ENCODE assay signal across 17 cellular contexts in the genomic region with DNA sequence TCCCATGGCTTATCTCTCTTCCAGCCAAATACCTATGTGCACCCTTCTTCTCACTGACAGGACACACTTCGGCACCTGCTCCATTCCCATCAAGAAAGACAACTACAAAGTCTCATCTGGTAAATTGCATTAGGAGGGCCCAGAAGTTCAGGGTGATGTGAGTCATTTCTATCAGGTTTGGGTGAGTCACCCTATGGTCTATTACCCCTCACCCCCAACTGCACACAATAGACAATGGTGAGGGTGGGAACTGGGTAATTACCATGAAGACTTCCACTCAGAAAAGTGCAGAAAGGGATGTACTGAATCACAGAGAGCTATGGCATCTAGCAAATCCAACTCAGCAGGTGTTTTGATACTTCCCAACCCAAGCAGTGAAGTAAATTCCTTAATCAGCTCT. TPM values are rescaled to one million over a fixed set of nuclear protein-coding genes. Genes with fewer than 3 reads are reported as not detected.
DNase-seq lines count a peak whose midpoint lies in the region; ATAC-seq and TF ChIP-seq lines count a peak whose summit lies in the region.
"Had no signal": no experiment of that assay in that cellular context is flagged by ENCODE, and none has a peak within 500 bp of the region (broad histone marks: within the 10 kb centered on the region; RNA-seq: fewer than 3 reads in every experiment).

No MANE protein-coding gene starts in this region.

- no peaks in the 10 kb centered on the region for H3K36me3 Mint-ChIP-seq in activated naive CD8-positive, alpha-beta T cell treated with anti-CD3 and anti-CD28 coated beads, Interleukin-2, amount 50 U/mL, for 24 hours (ENCODE audit: low read depth)
- H3K36me3 Mint-ChIP-seq: T-cell had no signal

- peak; percentile 79 for ATAC-seq in GM18907 (IDR thresholded peaks at IDR 0.05; ENCODE audit: unreplicated experiment)
- ATAC-seq in HG03097 (IDR thresholded peaks at IDR 0.05; ENCODE audit: low FRiP score, unreplicated experiment) = peak; percentile 69
- ATAC-seq in activated naive CD8-positive, alpha-beta T cell treated with anti-CD3 and anti-CD28 coated beads, Interleukin-2, amount 50 U/mL, for 24 hours = peak; percentile 85
- no peak for ATAC-seq in GM21515 (IDR thresholded peaks at IDR 0.05; ENCODE audit: unreplicated experiment)
- ATAC-seq: left colon, T-cell had no signal

- H3K9me3 Mint-ChIP-seq in activated naive CD8-positive, alpha-beta T cell treated with anti-CD3 and anti-CD28 coated beads, Interleukin-2, amount 50 U/mL, for 24 hours = no peaks in the 10 kb centered on the region
- H3K9me3 Mint-ChIP-seq: T-cell had no signal

- H3K4me3 Mint-ChIP-seq in activated naive CD8-positive, alpha-beta T cell treated with anti-CD3 and anti-CD28 coated beads, Interleukin-2, amount 50 U/mL, for 24 hours = peak overlapping the region; percentile 14
- H3K4me3 Mint-ChIP-seq: T-cell had no signal

- peaks cover 11% of the 10 kb centered on the region for H3K4me1 Mint-ChIP-seq in activated naive CD8-positive, alpha-beta T cell treated with anti-CD3 and anti-CD28 coated beads, Interleukin-2, amount 50 U/mL, for 24 hours
- H3K4me1 Mint-ChIP-seq: T-cell had no signal

- POLR2A ChIA-PET in GM10248 (lab: Yijun Ruan, JAX) = no interaction called here

- no peak for TF ChIP-seq CTCF in GM10248 (IDR thresholded peaks at IDR 0.05; ENCODE audit: control extremely low read depth, extremely low read depth, low read depth, missing control alignments)

- peaks cover 14% of the 10 kb centered on the region for H3K27me3 Mint-ChIP-seq in activated naive CD8-positive, alpha-beta T cell treated with anti-CD3 and anti-CD28 coated beads, Interleukin-2, amount 50 U/mL, for 24 hours

- peak; percentile 7 for DNase-seq in GM10248 (ENCODE audit: extremely low spot score)
- no peak for DNase-seq in activated naive CD8-positive, alpha-beta T cell treated with anti-CD3 and anti-CD28 coated beads, Interleukin-2, amount 50 U/mL, for 24 hours
- DNase-seq in AG08396 (ENCODE audit: low spot score) = no peak
- no peak for DNase-seq in G401 (ENCODE audit: low spot score)
- DNase-seq in NCI-H1694 treated with DMSO at 0.1 percent for 48 hours (lab: John Stamatoyannopoulos, UW) = no peak
- DNase-seq: activated CD4-positive, CD25-positive, alpha-beta regulatory T cell; AML-193; head of caudate nucleus; left colon; NCI-H1694; NCI-H526 treated with DMSO at 0.1 percent for 48 hours; ovary; Peyer's patch; T-cell had no signal

- CTCF ChIA-PET in GM10248 (lab: Yijun Ruan, JAX) = no interaction called here

- no peak overlapping the region for H3K27ac Mint-ChIP-seq in activated naive CD8-positive, alpha-beta T cell treated with anti-CD3 and anti-CD28 coated beads, Interleukin-2, amount 50 U/mL, for 24 hours
- H3K27ac Mint-ChIP-seq: T-cell had no signal

- in situ Hi-C loops in G401 (cut with HindIII; ENCODE audit: low sequenced_read_pairs) = no loop called here

RNA-seq across cellular contexts. Expression of a gene that starts 54.8 kb away (rescaled TPM):
- total RNA-seq in G401 (2014; rRNA removed; shearing (Covaris generic)) = not detected in 2 replicates
- total RNA-seq: left colon, ovary, Peyer's patch, T-cell had no signal
